Comparison of ENCODE assay signal across 9 cellular contexts in genomic region chrX:124217289-124218251, GRCh38.
DNase-seq lines count a peak whose midpoint lies in the region; FAIRE-seq and TF ChIP-seq lines count a peak whose summit lies in the region.
"Had no signal": no experiment of that assay in that cellular context is flagged by ENCODE, and none has a peak within 500 bp of the region (broad histone marks: within the 10 kb centered on the region; RNA-seq: fewer than 3 reads in every experiment).

No MANE protein-coding gene starts in this region.

- CTCF ChIA-PET in HEK293 (lab: Yijun Ruan, JAX): interaction anchor here (0.7 to 1.3 kb wide), 3 partner anchors 13 to 1216 kb away, joined by 3 to 4 read pairs (median 4); no protein-coding TSS in a partner anchor

- TF ChIP-seq CTCF in HEK293 (tag by site-specific recombination; IDR thresholded peaks at IDR 0.05) (no peak), fibroblast of pulmonary artery (IDR thresholded peaks at IDR 0.05; ENCODE audit: low read length, missing control alignments) (no peak), D721Med (IDR thresholded peaks at IDR 0.05; ENCODE audit: insufficient read depth, missing control alignments) (no peak)

- H3K27ac ChIP-seq in HEK293 (ENCODE audit: extremely low read depth, low read depth, low read length): no peak overlapping the region
- H3K27ac ChIP-seq: right lobe of liver had no signal

- DNase-seq in GM18507 (ENCODE audit: extremely low spot score, insufficient read length, low read depth) (no peak), NCI-H146 (lab: John Stamatoyannopoulos, UW) (peak; percentile 74), fibroblast of pulmonary artery (ENCODE audit: low read depth) (peak; percentile 10), D721Med (ENCODE audit: insufficient read length, low spot score) (no peak), NCI-H2227 (lab: John Stamatoyannopoulos, UW; ENCODE audit: unreplicated experiment) (no peak)
- peak; percentile 45 to 54 for DNase-seq in activated CD4-positive, alpha-beta T cell treated with anti-CD3 and anti-CD28 coated beads, Interleukin-2, amount 50 U/mL, for 4 hours
- DNase-seq in stimulated activated CD4-positive, alpha-beta T cell treated with anti-CD3 and anti-CD28 coated beads, Interleukin-12 subunit alpha, Interleukin-12 subunit beta, amount 100 ng/mL, for 48 hours (ENCODE audit: low read depth in 2 of 3, low spot score in 1 of 3): peak in 2 of 3 donors; percentile 42 to 50
- DNase-seq: right lobe of liver had no signal

- POLR2A ChIA-PET in HEK293 (lab: Yijun Ruan, JAX): no interaction called here

- H3K9me3 ChIP-seq in HEK293 (ENCODE audit: control insufficient read depth, insufficient read depth, low read depth, low read length): no peaks in the 10 kb centered on the region; the same call in 1 of the 2 replicates
- H3K9me3 ChIP-seq: right lobe of liver had no signal

- no peaks in the 10 kb centered on the region for H3K36me3 ChIP-seq in HEK293 (ENCODE audit: control insufficient read depth in 2 of 2, insufficient read depth in 1 of 2, low read length in 2 of 2)
- H3K36me3 ChIP-seq: right lobe of liver had no signal

- no peaks in the 10 kb centered on the region for H3K4me1 ChIP-seq in HEK293 (ENCODE audit: control insufficient read depth, insufficient read depth, low read length)

- FAIRE-seq in GM18507 (lab: Jason Lieb, UNC) (peak; percentile 98), D721Med (lab: Jason Lieb, UNC) (no peak)

- no peak overlapping the region for H3K4me3 ChIP-seq in HEK293 (ENCODE audit: low read depth, low read length)
- no peak overlapping the region for H3K4me3 ChIP-seq in fibroblast of pulmonary artery (replicated peaks; ENCODE audit: low read depth, low read length)
- H3K4me3 ChIP-seq: right lobe of liver had no signal

TF ChIP-seq in HEK293, 187 proteins besides CTCF, POLR2A, EP300 and RAD21:
- TF ChIP-seq GLIS1 (tag by site-specific recombination; IDR thresholded peaks at IDR 0.05): peak; percentile 69
- TF ChIP-seq AEBP2 (tag by site-specific recombination; IDR thresholded peaks at IDR 0.05; ENCODE audit: borderline replicate concordance): no peak

Comparison
In these comparisons a context has a peak if more than half of its experiments do, and no peak if none do; other contexts are left out.
1. DNase-seq: peak in NCI-H146 (single experiment), activated CD4-positive, alpha-beta T cell treated with anti-CD3 and anti-CD28 coated beads, Interleukin-2, amount 50 U/mL, for 4 hours (2 of 2), fibroblast of pulmonary artery (single experiment) and stimulated activated CD4-positive, alpha-beta T cell treated with anti-CD3 and anti-CD28 coated beads, Interleukin-12 subunit alpha, Interleukin-12 subunit beta, amount 100 ng/mL, for 48 hours (2 of 3); none in GM18507 (single experiment), D721Med (single experiment) and NCI-H2227 (single experiment).